ENCODE assay signal across 8 cellular contexts in the genomic region with DNA sequence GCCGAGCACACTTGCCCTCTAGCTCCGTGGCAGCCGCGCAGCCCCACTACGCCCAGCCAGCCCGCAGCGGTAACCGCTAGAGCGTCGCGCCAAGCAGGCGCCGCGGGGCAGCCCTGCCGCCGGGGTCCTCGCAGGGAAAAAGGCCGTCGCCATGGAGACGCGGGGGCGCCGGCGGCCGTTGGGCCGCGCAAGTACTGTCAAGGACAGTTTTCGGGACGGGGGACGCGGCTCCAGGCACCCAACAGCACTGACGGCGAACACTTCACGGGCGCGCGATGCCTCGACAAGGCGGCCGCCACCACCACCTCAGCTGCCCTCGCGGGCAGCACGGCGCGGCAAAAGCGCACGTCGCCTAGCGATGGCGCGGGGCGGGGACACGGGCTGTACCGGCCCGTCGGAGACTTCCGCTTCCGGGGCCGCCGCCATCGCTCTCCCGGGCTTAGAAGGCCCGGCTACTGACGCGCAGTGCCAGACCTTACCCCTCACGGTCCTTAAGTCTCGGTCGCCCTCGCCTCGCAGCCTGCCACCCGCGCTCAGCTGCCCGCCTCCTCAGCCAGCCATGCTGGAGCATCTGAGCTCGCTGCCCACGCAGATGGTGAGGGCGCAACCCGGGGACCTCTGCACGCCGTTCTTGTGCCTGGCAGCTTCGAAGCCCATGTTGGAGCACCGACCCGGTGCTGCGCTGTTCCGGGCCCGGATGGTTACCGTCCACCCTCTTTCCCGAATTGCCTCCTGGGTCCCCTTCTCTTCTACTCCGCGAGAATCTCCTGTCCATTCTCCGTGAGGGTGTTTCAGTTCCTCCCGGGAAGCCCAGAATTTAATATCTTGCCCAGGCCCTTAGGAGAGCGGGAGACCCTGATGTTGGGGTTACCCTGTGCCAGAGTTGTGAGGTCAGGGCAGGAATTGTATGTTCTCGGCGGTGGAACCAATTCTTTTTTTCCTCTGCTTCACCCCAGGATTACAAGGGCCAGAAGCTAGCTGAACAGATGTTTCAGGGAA. TPM values are rescaled to one million over a fixed set of nuclear protein-coding genes. Genes with fewer than 3 reads are reported as not detected.
DNase-seq lines count a peak whose midpoint lies in the region; TF ChIP-seq lines count a peak whose summit lies in the region.

A gene with protein sequence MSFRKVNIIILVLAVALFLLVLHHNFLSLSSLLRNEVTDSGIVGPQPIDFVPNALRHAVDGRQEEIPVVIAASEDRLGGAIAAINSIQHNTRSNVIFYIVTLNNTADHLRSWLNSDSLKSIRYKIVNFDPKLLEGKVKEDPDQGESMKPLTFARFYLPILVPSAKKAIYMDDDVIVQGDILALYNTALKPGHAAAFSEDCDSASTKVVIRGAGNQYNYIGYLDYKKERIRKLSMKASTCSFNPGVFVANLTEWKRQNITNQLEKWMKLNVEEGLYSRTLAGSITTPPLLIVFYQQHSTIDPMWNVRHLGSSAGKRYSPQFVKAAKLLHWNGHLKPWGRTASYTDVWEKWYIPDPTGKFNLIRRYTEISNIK (minus strand): TSS at position 104 of the 999 bp plus-strand sequence. CDS start 5,331 bp downstream, outside the sequence.
SPCS1 (plus strand) TSS at position 419 of the 999 bp plus-strand sequence; CDS start at position 560, 141 bp downstream.

- TF ChIP-seq CTCF in Loucy (conservative IDR thresholded peaks at IDR 0.05; ENCODE audit: low read length) (no peak), osteoblast (IDR thresholded peaks at IDR 0.05; ENCODE audit: extremely low read depth, low read depth, low read length) (no peak), testis (IDR thresholded peaks at IDR 0.05) (no peak)

- H3K4me3 ChIP-seq in H7 (ENCODE audit: insufficient read depth, low read depth, low read length) (peak within 1 kb of the TSS; percentile 94), Loucy (ENCODE audit: low read length, poor library complexity, severe bottlenecking) (peak within 1 kb of the TSS; percentile 99), osteoblast (ENCODE audit: insufficient read depth, low read length) (peak within 1 kb of the TSS; percentile 90), testis (peak within 1 kb of the TSS; percentile 89 to 94)

- CTCF ChIA-PET in activated naive CD4-positive, alpha-beta T cell treated with anti-CD3 and anti-CD28 coated beads, Interleukin-2, amount 10 ng/mL, durations not matched to agents 7 days and 5 days (lab: Charles Lee): interaction anchor here (1.2 kb wide), 1 partner anchor 14 kb away, joined by 4 read pairs; no protein-coding TSS in a partner anchor

- peaks cover 2% of the 10 kb centered on the region for H3K36me3 ChIP-seq in H7 (replicated peaks; ENCODE audit: control insufficient read depth, insufficient read depth, low read length)
- no peaks in the 10 kb centered on the region for H3K36me3 ChIP-seq in Loucy (ENCODE audit: insufficient read depth, low read length)
- H3K36me3 ChIP-seq in osteoblast (ENCODE audit: insufficient read depth, low read length): peaks cover 16% of the 10 kb centered on the region
- no peaks in the 10 kb centered on the region for H3K36me3 ChIP-seq in testis (ENCODE audit: low read depth, missing control alignments)

- H3K9me3 ChIP-seq in Loucy (ENCODE audit: insufficient read depth, low read depth, low read length) (no peaks in the 10 kb centered on the region), osteoblast (ENCODE audit: low read depth, low read length) (no peaks in the 10 kb centered on the region), testis (no peaks in the 10 kb centered on the region)

- WGBS in testis, 2 donors: 0% methylated on average over 12 to 81 of the region's 94 CpGs

- H3K27ac ChIP-seq in osteoblast (ENCODE audit: low read depth, low read length) (peak within 1 kb of the TSS; percentile 90), testis (peak within 1 kb of the TSS; percentile 82 to 90)

- peak within 1 kb of the TSS; percentile 98 for H3K9ac ChIP-seq in Loucy (ENCODE audit: low read depth, low read length, poor library complexity, severe bottlenecking)

- intact Hi-C loops in testis (cut with DNase I; ENCODE audit: low total_unique reads): no loop called here

- H3K79me2 ChIP-seq in Loucy (ENCODE audit: insufficient read depth, low read length) (peaks cover 49% of the 10 kb centered on the region), osteoblast (ENCODE audit: insufficient read depth, low read length) (peaks cover 68% of the 10 kb centered on the region)

- H3K27me3 ChIP-seq in H7 (ENCODE audit: control insufficient read depth, insufficient read depth, low read length) (no peaks in the 10 kb centered on the region), Loucy (ENCODE audit: insufficient read depth, low read length, poor library complexity, severe bottlenecking) (peaks cover 4% of the 10 kb centered on the region), osteoblast (ENCODE audit: insufficient read depth, low read length) (no peaks in the 10 kb centered on the region), testis (no peaks in the 10 kb centered on the region)

- H2AFZ ChIP-seq in Loucy (ENCODE audit: low read length) (peak within 1 kb of the TSS; percentile 97), osteoblast (ENCODE audit: low read length) (peak within 1 kb of the TSS; percentile 95)

- H3K4me2 ChIP-seq in Loucy (ENCODE audit: low read depth, low read length, poor library complexity, severe bottlenecking) (peak within 1 kb of the TSS; percentile 96), osteoblast (ENCODE audit: insufficient read depth, low read length) (peak within 1 kb of the TSS; percentile 100)

- H3F3A ChIP-seq in Loucy (ENCODE audit: low read depth): no peaks in the 10 kb centered on the region

- no peaks in the 10 kb centered on the region for H3K27me3 Mint-ChIP-seq in activated naive CD4-positive, alpha-beta T cell treated with anti-CD3 and anti-CD28 coated beads, Interleukin-2, amount 10 ng/mL, durations not matched to agents 7 days and 5 days

- no peaks in the 10 kb centered on the region for H3K9me3 Mint-ChIP-seq in activated naive CD4-positive, alpha-beta T cell treated with anti-CD3 and anti-CD28 coated beads, Interleukin-2, amount 10 ng/mL, durations not matched to agents 7 days and 5 days

- H4K20me1 ChIP-seq in Loucy (ENCODE audit: insufficient read depth, low read length, poor library complexity, severe bottlenecking) (peaks cover 16% of the 10 kb centered on the region), osteoblast (ENCODE audit: insufficient read depth, low read length) (peaks cover 2% of the 10 kb centered on the region)

- peak within 1 kb of the TSS; percentile 95 for H3K4me3 Mint-ChIP-seq in activated naive CD4-positive, alpha-beta T cell treated with anti-CD3 and anti-CD28 coated beads, Interleukin-2, amount 10 ng/mL, durations not matched to agents 7 days and 5 days

- in situ Hi-C loops in G401 (cut with HindIII; ENCODE audit: low sequenced_read_pairs): no loop called here

- H3K4me1 ChIP-seq in Loucy (ENCODE audit: insufficient read depth, low read length, poor library complexity, severe bottlenecking) (peaks cover 23% of the 10 kb centered on the region), osteoblast (ENCODE audit: insufficient read depth, low read length) (peaks cover 23% of the 10 kb centered on the region), testis (peaks cover 14% of the 10 kb centered on the region)

- peaks cover 6% of the 10 kb centered on the region for H3K36me3 Mint-ChIP-seq in activated naive CD4-positive, alpha-beta T cell treated with anti-CD3 and anti-CD28 coated beads, Interleukin-2, amount 10 ng/mL, durations not matched to agents 7 days and 5 days

- peak; percentile 17 for TF ChIP-seq POLR2A in testis (IDR thresholded peaks at IDR 0.05)

- DNase-seq in G401 (ENCODE audit: low spot score): peak; percentile 89
- peak; percentile 96 for DNase-seq in H7
- peak; percentile 81 for DNase-seq in SK-N-DZ (ENCODE audit: low spot score)
- DNase-seq in activated naive CD4-positive, alpha-beta T cell treated with anti-CD3 and anti-CD28 coated beads, Interleukin-2, amount 10 ng/mL, durations not matched to agents 7 days and 5 days: peak; percentile 90
- DNase-seq in globus pallidus (ENCODE audit: low spot score): peak; percentile 90
- DNase-seq in osteoblast (ENCODE audit: insufficient read length, low spot score, missing footprints): peak; percentile 98
- peak; percentile 93 for DNase-seq in testis

- peaks cover 34% of the 10 kb centered on the region for H3K4me1 Mint-ChIP-seq in activated naive CD4-positive, alpha-beta T cell treated with anti-CD3 and anti-CD28 coated beads, Interleukin-2, amount 10 ng/mL, durations not matched to agents 7 days and 5 days

- H3K27ac Mint-ChIP-seq in activated naive CD4-positive, alpha-beta T cell treated with anti-CD3 and anti-CD28 coated beads, Interleukin-2, amount 10 ng/mL, durations not matched to agents 7 days and 5 days: peak within 1 kb of the TSS; percentile 90

- H3K9me2 ChIP-seq in Loucy (replicated peaks; ENCODE audit: low read depth, low read length): no peaks in the 10 kb centered on the region

RNA-seq across cellular contexts. Expression of the first gene that starts in this region (rescaled TPM):
- total RNA-seq in G401 (2014; rRNA removed; shearing (Covaris generic)): 77.8 and 104 TPM in 2 replicates
- 48.2 and 65.7 TPM in 2 replicates for total RNA-seq in H7 (2014; rRNA removed; shearing (Covaris generic))
- 74.6 and 77.2 TPM in 2 replicates for polyA plus RNA-seq in SK-N-DZ (2014; cell fraction: cytosol; rRNA removed)
- 185 and 201 TPM in 2 replicates for polyA plus RNA-seq in SK-N-DZ (2014; cell fraction: nucleus; rRNA removed)
- total RNA-seq in osteoblast: 98.8 and 103 TPM in 2 replicates
- 100 to 1,000 TPM; 107 to 117 TPM for total RNA-seq in testis
- 165 TPM for polyA plus RNA-seq in testis (ENCODE audit: insufficient read depth, low read depth, low replicate concordance)

RNA-seq across cellular contexts. Expression of gene SPCS1, which starts in this region (rescaled TPM):
- 80.3 and 99.9 TPM in 2 replicates for total RNA-seq in G401 (2014; rRNA removed; shearing (Covaris generic))
- total RNA-seq in H7 (2014; rRNA removed; shearing (Covaris generic)): 84.5 and 85.3 TPM in 2 replicates
- polyA plus RNA-seq in SK-N-DZ (2014; cell fraction: cytosol; rRNA removed): 126 and 133 TPM in 2 replicates
- 46.8 and 80.2 TPM in 2 replicates for polyA plus RNA-seq in SK-N-DZ (2014; cell fraction: nucleus; rRNA removed)
- total RNA-seq in osteoblast: 60.1 and 67.0 TPM in 2 replicates
- 100 to 1,000 TPM; 166 to 179 TPM for total RNA-seq in testis
- polyA plus RNA-seq in testis (ENCODE audit: insufficient read depth, low read depth, low replicate concordance): 340 TPM

Comparison
In these comparisons a context has a peak if more than half of its experiments do, and no peak if none do; other contexts are left out.
1. Peak in every context shown above with its lines: DNase-seq, H3K4me3 ChIP-seq and H3K27ac ChIP-seq.